Comparison of ENCODE assay signal across 9 cellular contexts in genomic region chr3:56862352-56863062, GRCh38.
DNase-seq lines count a peak whose midpoint lies in the region; ATAC-seq and TF ChIP-seq lines count a peak whose summit lies in the region.
"Had no signal": no experiment of that assay in that cellular context is flagged by ENCODE, and none has a peak within 500 bp of the region (broad histone marks: within the 10 kb centered on the region; RNA-seq: fewer than 3 reads in every experiment).

No MANE protein-coding gene starts in this region.

- in situ Hi-C loops in astrocyte of the spinal cord (cut with HindIII; ENCODE audit: low sequenced_read_pairs): no loop called here

- no peaks in the 10 kb centered on the region for H3K36me3 ChIP-seq in CD8-positive, alpha-beta T cell (ENCODE audit: insufficient read depth, low read length)
- H3K36me3 ChIP-seq in HCT116 (ENCODE audit: control insufficient read depth in 1 of 2, insufficient read depth in 2 of 2, low read length in 2 of 2): no peaks in the 10 kb centered on the region
- no peaks in the 10 kb centered on the region for H3K36me3 ChIP-seq in vagina
- H3K36me3 ChIP-seq: suprapubic skin had no signal

- POLR2A ChIA-PET in CD8-positive, alpha-beta T cell (lab: Charles Lee): no interaction called here
- POLR2A ChIA-PET in HCT116 (lab: Charles Lee): no interaction called here

- H3K9me3 ChIP-seq in CD8-positive, alpha-beta T cell (ENCODE audit: low read length): no peaks in the 10 kb centered on the region
- H3K9me3 ChIP-seq in HCT116 (ENCODE audit: control insufficient read depth in 1 of 2, insufficient read depth in 1 of 2, low read depth in 1 of 2, low read length in 2 of 2) (no peaks in the 10 kb centered on the region), vagina (no peaks in the 10 kb centered on the region)
- H3K9me3 ChIP-seq: suprapubic skin had no signal

- peaks cover 39% of the 10 kb centered on the region for H3K4me1 ChIP-seq in CD8-positive, alpha-beta T cell (ENCODE audit: insufficient read depth, low read length)
- peaks cover 14 to 15% of the 10 kb centered on the region in 2 experiments for H3K4me1 ChIP-seq in HCT116 (ENCODE audit: control insufficient read depth in 1 of 2, insufficient read depth in 2 of 2, low read length in 2 of 2)
- peaks cover 15% of the 10 kb centered on the region for H3K4me1 ChIP-seq in vagina

- no peak for DNase-seq in CD8-positive, alpha-beta T cell
- no peak for DNase-seq in HCT116 (ENCODE audit: low read depth, low spot score)
- DNase-seq in astrocyte of the spinal cord (ENCODE audit: low read depth, low spot score): peak; percentile 88
- peak; percentile 32 for DNase-seq in midbrain (lab: John Stamatoyannopoulos, UW)
- no peak for DNase-seq in SW 1271 (lab: John Stamatoyannopoulos, UW)
- no peak for DNase-seq in vagina (ENCODE audit: extremely low spot score in 2 of 2)

- no peak for ATAC-seq in CD8-positive, alpha-beta T cell
- ATAC-seq in HCT116: peak; percentile 66
- no peak for ATAC-seq in GM19324 (IDR thresholded peaks at IDR 0.05; ENCODE audit: low FRiP score, unreplicated experiment)
- no peak for ATAC-seq in HG02588 (IDR thresholded peaks at IDR 0.05; ENCODE audit: unreplicated experiment)

- H3K9me3 Mint-ChIP-seq in CD8-positive, alpha-beta T cell: peaks cover 4% of the 10 kb centered on the region

- no peak overlapping the region for H3K4me3 Mint-ChIP-seq in CD8-positive, alpha-beta T cell

- RAD21 ChIA-PET in HCT116 (lab: Charles Lee; ENCODE audit: low non-redundant PET in 1 of 2, low total read pairs in 2 of 2, uncharacterized antibody in 2 of 2, unreplicated experiment in 2 of 2): no interaction called here

- TF ChIP-seq RAD21 in HCT116 (IDR thresholded peaks at IDR 0.05; ENCODE audit: low read depth): no peak; the same call in 1 of the 2 replicates

- H3K9me2 ChIP-seq in HCT116 (ENCODE audit: insufficient read depth): no peaks in the 10 kb centered on the region

- no TSS peak for BruUV-seq in HCT116 (replicated peaks; lab: Mats Ljungman, UMichigan)

- no peak for TF ChIP-seq CTCF in CD8-positive, alpha-beta T cell (IDR thresholded peaks at IDR 0.05)
- TF ChIP-seq CTCF in HCT116 (IDR thresholded peaks at IDR 0.05 in 2 of 3, conservative IDR thresholded peaks at IDR 0.05 in 1 of 3; ENCODE audit: borderline replicate concordance in 1 of 3, insufficient read depth in 1 of 3, low read depth in 2 of 3, low read length in 2 of 3) (no peak), astrocyte of the spinal cord (IDR thresholded peaks at IDR 0.05; ENCODE audit: low read depth, low read length) (no peak), vagina (IDR thresholded peaks at IDR 0.05) (no peak)

- H3K4me2 ChIP-seq in HCT116 (ENCODE audit: low read length): peak overlapping the region; percentile 69

- H3K4me3 ChIP-seq in CD8-positive, alpha-beta T cell (ENCODE audit: low read depth, low read length): no peak overlapping the region
- H3K4me3 ChIP-seq in HCT116 (replicated peaks in 1 of 2; ENCODE audit: low read depth in 1 of 2, low read length in 2 of 2): peak overlapping the region in 1 of 2 experiments; percentile 7; a peak in 1 of 4 replicates
- H3K4me3 ChIP-seq in astrocyte of the spinal cord (ENCODE audit: low read depth, low read length): no peak overlapping the region
- H3K4me3 ChIP-seq in vagina: no peak overlapping the region
- H3K4me3 ChIP-seq: suprapubic skin had no signal

- no peak overlapping the region for H3K27ac ChIP-seq in CD8-positive, alpha-beta T cell (ENCODE audit: low read depth, low read length)
- H3K27ac ChIP-seq in HCT116 (ENCODE audit: low read depth, low read length) (no peak overlapping the region), vagina (no peak overlapping the region)
- H3K27ac ChIP-seq: suprapubic skin had no signal

- intact Hi-C loops in CD8-positive, alpha-beta T cell (cut with DNase I, micrococcal nuclease): no loop called here
- intact Hi-C loops in HCT116 (cut with micrococcal nuclease): no loop called here
- intact Hi-C loops in vagina (cut with DNase I): no loop called here

- H3K4me1 Mint-ChIP-seq in CD8-positive, alpha-beta T cell (ENCODE audit: low read depth): peaks cover 57% of the 10 kb centered on the region

- CTCF ChIA-PET in CD8-positive, alpha-beta T cell (lab: Charles Lee): interaction anchor here (2.0 kb wide), 1 partner anchor 54 kb away, joined by 5 read pairs; no protein-coding TSS in a partner anchor
- CTCF ChIA-PET in HCT116 (lab: Charles Lee): no interaction called here

- no peaks in the 10 kb centered on the region for H3K36me3 Mint-ChIP-seq in CD8-positive, alpha-beta T cell

- no peaks in the 10 kb centered on the region for H3K79me2 ChIP-seq in HCT116 (ENCODE audit: insufficient read depth, low read length)

- no peaks in the 10 kb centered on the region for H4K20me1 ChIP-seq in HCT116 (ENCODE audit: insufficient read depth)

- TF ChIP-seq POLR2A in HCT116 (IDR thresholded peaks at IDR 0.05; ENCODE audit: borderline replicate concordance, extremely low read depth, insufficient read depth, insufficient read length) (no peak), vagina (IDR thresholded peaks at IDR 0.05) (no peak)

- H3K27ac Mint-ChIP-seq in CD8-positive, alpha-beta T cell: peak overlapping the region; percentile 24

- H3K27me3 ChIP-seq in CD8-positive, alpha-beta T cell (ENCODE audit: insufficient read depth, low read length): no peaks in the 10 kb centered on the region
- no peaks in the 10 kb centered on the region for H3K27me3 ChIP-seq in HCT116 (ENCODE audit: insufficient read depth, low read length)
- no peaks in the 10 kb centered on the region for H3K27me3 ChIP-seq in vagina
- H3K27me3 ChIP-seq: suprapubic skin had no signal

- peak overlapping the region; percentile 24; the same call in 1 of the 2 replicates for H3K9ac ChIP-seq in HCT116 (ENCODE audit: low read length)

- no peak overlapping the region for H2AFZ ChIP-seq in HCT116 (ENCODE audit: low read depth, low read length, poor library complexity, severe bottlenecking)

- H3K27me3 Mint-ChIP-seq in CD8-positive, alpha-beta T cell (ENCODE audit: low read depth): no peaks in the 10 kb centered on the region

TF ChIP-seq in HCT116, 20 proteins besides CTCF, POLR2A, EP300 and RAD21 (continues in another document):
- no peak for TF ChIP-seq CEBPB (IDR thresholded peaks at IDR 0.05; ENCODE audit: low read depth)
- TF ChIP-seq FOSL1 (IDR thresholded peaks at IDR 0.05; ENCODE audit: low read depth): peak; percentile 68
- no peak for TF ChIP-seq REST (IDR thresholded peaks at IDR 0.05; ENCODE audit: low read depth)
- no peak for TF ChIP-seq EGR1 (IDR thresholded peaks at IDR 0.05; ENCODE audit: low read depth)
- peak; percentile 67 for TF ChIP-seq JUND (IDR thresholded peaks at IDR 0.05)
- no peak; the same call in 1 of the 2 replicates for TF ChIP-seq SP1 (IDR thresholded peaks at IDR 0.05; ENCODE audit: low read depth)
- no peak for TF ChIP-seq TCF7L2 (IDR thresholded peaks at IDR 0.05; ENCODE audit: borderline replicate concordance, extremely low read depth, insufficient read depth, insufficient read length)
- TF ChIP-seq EZH2phosphoT487 (IDR thresholded peaks at IDR 0.05; ENCODE audit: borderline replicate concordance): no peak
- no peak for TF ChIP-seq ZFX (IDR thresholded peaks at IDR 0.05)
- no peak for TF ChIP-seq ATF3 (IDR thresholded peaks at IDR 0.05)
- peak; percentile 47; the same call in 1 of the 2 replicates for TF ChIP-seq CBX3 (IDR thresholded peaks at IDR 0.05; ENCODE audit: low read depth)
- TF ChIP-seq EZH2 (IDR thresholded peaks at IDR 0.05): no peak
- TF ChIP-seq MAX (IDR thresholded peaks at IDR 0.05): no peak
- TF ChIP-seq SRF (IDR thresholded peaks at IDR 0.05; ENCODE audit: low read depth): no peak
- no peak for TF ChIP-seq SIN3A (IDR thresholded peaks at IDR 0.05; ENCODE audit: low read depth)
- no peak for TF ChIP-seq ZNF274 (IDR thresholded peaks at IDR 0.05; ENCODE audit: low read depth, low read length)
- TF ChIP-seq YY1 (IDR thresholded peaks at IDR 0.05; ENCODE audit: extremely low read depth, insufficient replicate concordance, low read depth, low read length): no peak
- TF ChIP-seq ELF1 (IDR thresholded peaks at IDR 0.05; ENCODE audit: borderline replicate concordance, low read depth): no peak

Comparison
In these comparisons a context has a peak if more than half of its experiments do, and no peak if none do; other contexts are left out.
1. DNase-seq: peak in astrocyte of the spinal cord (single experiment) and midbrain (single experiment); none in CD8-positive, alpha-beta T cell (0 of 7), HCT116 (single experiment), SW 1271 (0 of 2) and vagina (0 of 2).